ENCODE assay signal across 8 cellular contexts in the genomic region with DNA sequence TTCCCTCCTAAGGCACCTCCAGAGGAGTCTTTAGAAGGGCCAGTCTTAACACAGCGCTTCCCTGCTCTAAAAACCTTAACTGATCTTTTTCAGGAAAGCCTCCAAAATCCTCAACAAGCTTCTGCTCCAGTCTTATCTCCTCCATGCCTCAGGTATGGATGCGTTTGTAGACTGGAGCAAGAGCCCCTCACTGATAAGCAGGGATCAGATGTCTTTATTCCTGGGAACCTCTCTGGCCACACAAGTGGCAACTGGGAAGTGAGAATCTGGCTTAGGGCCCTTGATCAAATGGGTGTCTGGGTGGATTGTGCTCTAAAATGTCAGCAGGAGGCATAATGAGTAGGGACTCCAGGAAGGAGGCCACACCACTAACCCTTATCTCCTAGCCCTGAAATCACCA. TPM values are rescaled to one million over a fixed set of nuclear protein-coding genes. Genes with fewer than 3 reads are reported as not detected.
DNase-seq lines count a peak whose midpoint lies in the region; ATAC-seq and TF ChIP-seq lines count a peak whose summit lies in the region.

No MANE protein-coding gene starts in this region.

- H3K9ac ChIP-seq in mucosa of rectum (ENCODE audit: low read depth in 1 of 2, low read length in 2 of 2): no peak overlapping the region

- in situ Hi-C loops in GM13976 (cut with MboI; ENCODE audit: low sequenced_read_pairs, unreplicated experiment): no loop called here

- TF ChIP-seq CTCF in tibial nerve (IDR thresholded peaks at IDR 0.05) (no peak), GM13976 (IDR thresholded peaks at IDR 0.05; ENCODE audit: borderline replicate concordance, control extremely low read depth, extremely low read depth, insufficient read depth, missing control alignments) (no peak)

- no peaks in the 10 kb centered on the region for H3K9me3 ChIP-seq in CD4-positive, CD25-positive, alpha-beta regulatory T cell (ENCODE audit: control insufficient read depth in 2 of 2, low read length in 2 of 2)
- H3K9me3 ChIP-seq in mucosa of rectum (ENCODE audit: control insufficient read depth in 2 of 2, low read length in 2 of 2) (no peaks in the 10 kb centered on the region), tibial nerve (no peaks in the 10 kb centered on the region)

- peak overlapping the region; percentile 71 to 88 (median 84) for H3K4me3 Mint-ChIP-seq in CD4-positive, CD25-positive, alpha-beta regulatory T cell
- H3K4me3 Mint-ChIP-seq in activated naive CD8-positive, alpha-beta T cell treated with anti-CD3 and anti-CD28 coated beads for 36 hours: peak overlapping the region; percentile 76

- no peak overlapping the region for H3K4me3 ChIP-seq in CD4-positive, CD25-positive, alpha-beta regulatory T cell (ENCODE audit: low read depth, low read length)
- H3K4me3 ChIP-seq in mucosa of rectum (ENCODE audit: low read length in 2 of 2) (peak overlapping the region; percentile 72 to 83), tibial nerve (peak overlapping the region in 2 of 4 donors; percentile 47 to 68)

- peaks cover 48% of the 10 kb centered on the region for H3K27me3 ChIP-seq in CD4-positive, CD25-positive, alpha-beta regulatory T cell (ENCODE audit: control insufficient read depth, insufficient read depth, low read length)
- H3K27me3 ChIP-seq in mucosa of rectum (ENCODE audit: control insufficient read depth in 2 of 2, insufficient read depth in 2 of 2, low read length in 2 of 2) (no peaks in the 10 kb centered on the region), tibial nerve (no peaks in the 10 kb centered on the region)

- TF ChIP-seq POLR2A in tibial nerve (IDR thresholded peaks at IDR 0.05): no peak

- ATAC-seq in CD4-positive, CD25-positive, alpha-beta regulatory T cell (ENCODE audit: low read depth in 2 of 2): no peak
- no peak for ATAC-seq in HG02623 (IDR thresholded peaks at IDR 0.05; ENCODE audit: unreplicated experiment)
- no peak for ATAC-seq in HG02973 (IDR thresholded peaks at IDR 0.05; ENCODE audit: unreplicated experiment)

- H3K36me3 Mint-ChIP-seq in CD4-positive, CD25-positive, alpha-beta regulatory T cell: peaks cover 3% of the 10 kb centered on the region
- peaks cover 1% of the 10 kb centered on the region for H3K36me3 Mint-ChIP-seq in activated naive CD8-positive, alpha-beta T cell treated with anti-CD3 and anti-CD28 coated beads for 36 hours

- TF ChIP-seq EP300 in tibial nerve (IDR thresholded peaks at IDR 0.05): no peak

- no peak overlapping the region for H3K27ac Mint-ChIP-seq in CD4-positive, CD25-positive, alpha-beta regulatory T cell
- H3K27ac Mint-ChIP-seq in activated naive CD8-positive, alpha-beta T cell treated with anti-CD3 and anti-CD28 coated beads for 36 hours: no peak overlapping the region

- peaks cover 4 to 13% (median 5%) of the 10 kb centered on the region in 4 donors for H3K4me1 Mint-ChIP-seq in CD4-positive, CD25-positive, alpha-beta regulatory T cell
- H3K4me1 Mint-ChIP-seq in activated naive CD8-positive, alpha-beta T cell treated with anti-CD3 and anti-CD28 coated beads for 36 hours: peaks cover 8% of the 10 kb centered on the region

- DNase-seq in CD4-positive, CD25-positive, alpha-beta regulatory T cell: no peak
- DNase-seq in HK-2 (ENCODE audit: unreplicated experiment) (peak; percentile 3), tibial nerve (ENCODE audit: low spot score in 2 of 2) (no peak), GM13976 (ENCODE audit: low spot score) (no peak)
- DNase-seq in activated naive CD8-positive, alpha-beta T cell treated with anti-CD3 and anti-CD28 coated beads for 36 hours: no peak

- WGBS in tibial nerve, 2 donors: 71 to 75% methylated on average over 2 of the region's 2 CpGs

- no peak overlapping the region for H3K27ac ChIP-seq in CD4-positive, CD25-positive, alpha-beta regulatory T cell (ENCODE audit: insufficient read depth, low read length, poor library complexity, severe bottlenecking)
- H3K27ac ChIP-seq in mucosa of rectum (ENCODE audit: low read depth in 2 of 2, low read length in 2 of 2) (no peak overlapping the region), tibial nerve (no peak overlapping the region)

- H3K4me1 ChIP-seq in CD4-positive, CD25-positive, alpha-beta regulatory T cell (ENCODE audit: control insufficient read depth, insufficient read depth, low read length, poor library complexity, severe bottlenecking): peaks cover 10% of the 10 kb centered on the region
- H3K4me1 ChIP-seq in mucosa of rectum (ENCODE audit: control insufficient read depth in 2 of 2, insufficient read depth in 2 of 2, low read length in 2 of 2) (peaks cover 7 to 11% of the 10 kb centered on the region in 2 donors), tibial nerve (peaks cover 0 to 20% (median 6%) of the 10 kb centered on the region in 4 donors)

- H3K36me3 ChIP-seq in CD4-positive, CD25-positive, alpha-beta regulatory T cell (ENCODE audit: control insufficient read depth, insufficient read depth, low read length): no peaks in the 10 kb centered on the region
- no peaks in the 10 kb centered on the region for H3K36me3 ChIP-seq in mucosa of rectum (ENCODE audit: control insufficient read depth in 2 of 2, insufficient read depth in 2 of 2, low read length in 2 of 2)
- no peaks in the 10 kb centered on the region for H3K36me3 ChIP-seq in tibial nerve

- H3K9me3 Mint-ChIP-seq in CD4-positive, CD25-positive, alpha-beta regulatory T cell: peaks cover 0 to 2% (median 0%) of the 10 kb centered on the region in 7 donors
- H3K9me3 Mint-ChIP-seq in activated naive CD8-positive, alpha-beta T cell treated with anti-CD3 and anti-CD28 coated beads for 36 hours: no peaks in the 10 kb centered on the region

- H3K27me3 Mint-ChIP-seq in CD4-positive, CD25-positive, alpha-beta regulatory T cell: peaks cover 75% of the 10 kb centered on the region
- H3K27me3 Mint-ChIP-seq in activated naive CD8-positive, alpha-beta T cell treated with anti-CD3 and anti-CD28 coated beads for 36 hours: peaks cover 76% of the 10 kb centered on the region

RNA-seq across cellular contexts. Expression of gene ZBTB8A, which starts 1.4 kb away (rescaled TPM):
- total RNA-seq in CD4-positive, CD25-positive, alpha-beta regulatory T cell: 0.12 TPM
- polyA plus RNA-seq in CD4-positive, CD25-positive, alpha-beta regulatory T cell: not detected
- total RNA-seq in activated naive CD8-positive, alpha-beta T cell treated with anti-CD3 and anti-CD28 coated beads for 36 hours: under 1 TPM; 0.21 to 0.24 TPM
- 10 to 100 TPM in 3 of 4 donors, 1 to 10 TPM in 1; 8.1 to 14.9 (median 12.1) TPM for total RNA-seq in tibial nerve
